15 cellular contexts compared by ENCODE assay signal in the genomic region with DNA sequence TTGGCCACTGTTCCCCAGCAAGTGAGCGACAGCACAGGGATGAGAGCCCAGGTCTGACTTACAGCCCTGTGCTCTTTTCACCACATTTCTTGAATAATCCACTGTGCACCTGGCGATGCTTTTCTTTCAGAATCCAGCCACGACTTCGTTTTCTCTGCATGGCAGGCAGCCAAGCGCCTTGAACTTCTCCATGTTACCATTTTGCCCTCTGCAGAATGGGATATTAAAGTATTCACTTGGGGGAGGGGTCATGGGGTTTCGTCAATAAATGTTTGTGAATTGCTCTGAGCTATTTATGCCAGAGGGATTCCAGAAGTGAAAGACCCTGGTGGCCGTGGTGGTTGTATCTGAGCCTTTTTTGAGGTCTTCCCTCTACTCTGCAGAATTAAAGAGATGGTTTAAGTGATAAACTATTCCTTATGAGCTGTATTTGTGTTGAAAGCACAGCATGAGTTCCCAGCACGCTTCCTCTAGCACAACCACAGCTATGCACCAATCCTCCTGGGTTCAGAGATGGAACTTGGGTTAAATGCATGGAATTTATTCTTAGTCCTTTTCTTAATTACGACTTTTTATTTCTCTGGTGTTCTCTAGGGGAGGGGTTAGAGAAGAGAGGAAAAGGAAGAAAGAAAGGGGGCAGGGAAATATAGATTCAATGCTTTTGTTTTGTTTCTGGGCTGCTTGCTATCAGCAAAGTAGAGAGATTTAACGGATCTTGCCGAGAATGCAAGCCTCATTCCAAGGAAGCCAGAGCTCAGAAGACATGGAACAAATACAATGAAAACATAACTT.
DNase-seq lines count a peak whose midpoint lies in the region; ATAC-seq, FAIRE-seq and TF ChIP-seq lines count a peak whose summit lies in the region.
"Had no signal": no experiment of that assay in that cellular context is flagged by ENCODE, and none has a peak within 500 bp of the region (broad histone marks: within the 10 kb centered on the region; RNA-seq: fewer than 3 reads in every experiment).

No MANE protein-coding gene starts in this region.

- H3K27ac ChIP-seq in A549 (peak overlapping the region; percentile 89 to 93), mesodermal cell (ENCODE audit: low read depth, low read length, severe bottlenecking) (peak overlapping the region; percentile 58)
- H3K27ac ChIP-seq: BLaER1, gastrocnemius medialis had no signal

- no peak for TF ChIP-seq RAD21 in A549 (conservative IDR thresholded peaks at IDR 0.05 in 1 of 2, IDR thresholded peaks at IDR 0.05 in 1 of 2)

- H3K4me3 ChIP-seq in A549 = no peak overlapping the region
- peak overlapping the region; percentile 42 for H3K4me3 ChIP-seq in astrocyte of the spinal cord (ENCODE audit: low read depth, low read length)
- peak overlapping the region; percentile 16 for H3K4me3 ChIP-seq in mesodermal cell (ENCODE audit: extremely low read depth, insufficient read depth, low read length, poor library complexity, severe bottlenecking)
- H3K4me3 ChIP-seq: BLaER1, gastrocnemius medialis had no signal

- DNase-seq in A549 (ENCODE audit: low read depth in 1 of 2, low spot score in 1 of 2) (peak in 1 of 2 experiments; percentile 9), HS-27A (ENCODE audit: low read depth) (peak; percentile 57), astrocyte of the spinal cord (ENCODE audit: low read depth, low spot score) (peak; percentile 98), midbrain (lab: John Stamatoyannopoulos, UW) (no peak), nucleus accumbens (lab: John Stamatoyannopoulos, UW) (no peak)
- DNase-seq: activated CD4-positive, alpha-beta T cell treated with anti-CD3 and anti-CD28 coated beads for 1 hour; cerebellar nuclear complex; gastrocnemius medialis; H7; left cardiac atrium; stimulated activated CD4-positive, alpha-beta T cell treated with anti-CD3 and anti-CD28 coated beads, Interleukin-2, amount 100 ng/mL, for 48 hours had no signal

- peak overlapping the region; percentile 27; the same call in 2 of the 3 replicates for H3K4me2 ChIP-seq in A549
- H3K4me2 ChIP-seq: BLaER1 had no signal

- CTCF ChIA-PET in A549 (lab: Yijun Ruan, JAX) = interaction anchor here (0.7 to 7.3 kb wide), 6 partner anchors 76 to 976 kb away, joined by 3 to 88 read pairs (median 41); no protein-coding TSS in a partner anchor

- no peaks in the 10 kb centered on the region for H3K36me3 ChIP-seq in mesodermal cell (ENCODE audit: control insufficient read depth, insufficient read depth, low read length)
- H3K36me3 ChIP-seq: BLaER1, gastrocnemius medialis had no signal

- POLR2A ChIA-PET in A549 (lab: Yijun Ruan, JAX) = interaction anchor here (1.5 to 1.9 kb wide), 2 partner anchors 76 to 560 kb away, joined by 4 to 6 read pairs; no protein-coding TSS in a partner anchor

- H3K4me1 ChIP-seq in A549 = peaks cover 50% of the 10 kb centered on the region
- peaks cover 59% of the 10 kb centered on the region for H3K4me1 ChIP-seq in mesodermal cell (ENCODE audit: control insufficient read depth, insufficient read depth, low read length, poor library complexity, severe bottlenecking)

- TF ChIP-seq CTCF in A549 (IDR thresholded peaks at IDR 0.05) = no peak
- no peak for TF ChIP-seq CTCF in astrocyte of the spinal cord (IDR thresholded peaks at IDR 0.05; ENCODE audit: low read depth, low read length)

- no peak for TF ChIP-seq POLR2A in A549 (IDR thresholded peaks at IDR 0.05; ENCODE audit: low read length)

- ATAC-seq in A549 (no peak), HG02981 (IDR thresholded peaks at IDR 0.05; ENCODE audit: unreplicated experiment) (no peak), GM19035 (IDR thresholded peaks at IDR 0.05; ENCODE audit: unreplicated experiment) (no peak)
- ATAC-seq: gastrocnemius medialis had no signal

- 89% methylated on average over 11 of the region's 11 CpGs for WGBS in A549 (ENCODE audit: missing lambda C conversion rate)
- WGBS in mesodermal cell (ENCODE audit: insufficient coverage in 2 of 2), 2 experiments = 78 to 94% methylated on average over 2 to 6 of the region's 11 CpGs

- TF ChIP-seq EP300 in A549 (IDR thresholded peaks at IDR 0.05) = no peak

- H3K9me3 ChIP-seq in A549 = 0 out of 3 replicates have a peak, but pooled peaks cover 5% of the 10 kb centered on the region
- no peaks in the 10 kb centered on the region for H3K9me3 ChIP-seq in mesodermal cell (ENCODE audit: control insufficient read depth, low read length)
- H3K9me3 ChIP-seq: BLaER1, gastrocnemius medialis had no signal

- peak; percentile 18 for FAIRE-seq in A549 (lab: Jason Lieb, UNC)

- in situ Hi-C loops in astrocyte of the spinal cord (cut with HindIII; ENCODE audit: low sequenced_read_pairs) = loop anchor here (10.0 kb wide), 1 partner anchor 569 kb away; no protein-coding TSS in a partner anchor

TF ChIP-seq in A549, 52 proteins besides CTCF, POLR2A, EP300 and RAD21:
- TF ChIP-seq ESRRA (IDR thresholded peaks at IDR 0.05; ENCODE audit: borderline replicate concordance, low read length) = no peak
- no peak for TF ChIP-seq SMC3 (IDR thresholded peaks at IDR 0.05)
- no peak for TF ChIP-seq ZSCAN20 (CRISPR knock-in tag; IDR thresholded peaks at IDR 0.05)
- TF ChIP-seq FOSB (CRISPR knock-in tag; IDR thresholded peaks at IDR 0.05) = no peak
- TF ChIP-seq MYC (IDR thresholded peaks at IDR 0.05; ENCODE audit: borderline replicate concordance, low read length) = no peak
- no peak for TF ChIP-seq HOXA7 (CRISPR knock-in tag; IDR thresholded peaks at IDR 0.05)
- TF ChIP-seq CHD4 (IDR thresholded peaks at IDR 0.05; ENCODE audit: borderline replicate concordance) = no peak
- no peak for TF ChIP-seq JUN (IDR thresholded peaks at IDR 0.05)
- TF ChIP-seq KDM5A (IDR thresholded peaks at IDR 0.05) = no peak
- TF ChIP-seq, protein P1, sequence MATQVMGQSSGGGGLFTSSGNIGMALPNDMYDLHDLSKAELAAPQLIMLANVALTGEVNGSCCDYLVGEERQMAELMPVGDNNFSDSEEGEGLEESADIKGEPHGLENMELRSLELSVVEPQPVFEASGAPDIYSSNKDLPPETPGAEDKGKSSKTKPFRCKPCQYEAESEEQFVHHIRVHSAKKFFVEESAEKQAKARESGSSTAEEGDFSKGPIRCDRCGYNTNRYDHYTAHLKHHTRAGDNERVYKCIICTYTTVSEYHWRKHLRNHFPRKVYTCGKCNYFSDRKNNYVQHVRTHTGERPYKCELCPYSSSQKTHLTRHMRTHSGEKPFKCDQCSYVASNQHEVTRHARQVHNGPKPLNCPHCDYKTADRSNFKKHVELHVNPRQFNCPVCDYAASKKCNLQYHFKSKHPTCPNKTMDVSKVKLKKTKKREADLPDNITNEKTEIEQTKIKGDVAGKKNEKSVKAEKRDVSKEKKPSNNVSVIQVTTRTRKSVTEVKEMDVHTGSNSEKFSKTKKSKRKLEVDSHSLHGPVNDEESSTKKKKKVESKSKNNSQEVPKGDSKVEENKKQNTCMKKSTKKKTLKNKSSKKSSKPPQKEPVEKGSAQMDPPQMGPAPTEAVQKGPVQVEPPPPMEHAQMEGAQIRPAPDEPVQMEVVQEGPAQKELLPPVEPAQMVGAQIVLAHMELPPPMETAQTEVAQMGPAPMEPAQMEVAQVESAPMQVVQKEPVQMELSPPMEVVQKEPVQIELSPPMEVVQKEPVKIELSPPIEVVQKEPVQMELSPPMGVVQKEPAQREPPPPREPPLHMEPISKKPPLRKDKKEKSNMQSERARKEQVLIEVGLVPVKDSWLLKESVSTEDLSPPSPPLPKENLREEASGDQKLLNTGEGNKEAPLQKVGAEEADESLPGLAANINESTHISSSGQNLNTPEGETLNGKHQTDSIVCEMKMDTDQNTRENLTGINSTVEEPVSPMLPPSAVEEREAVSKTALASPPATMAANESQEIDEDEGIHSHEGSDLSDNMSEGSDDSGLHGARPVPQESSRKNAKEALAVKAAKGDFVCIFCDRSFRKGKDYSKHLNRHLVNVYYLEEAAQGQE (IDR thresholded peaks at IDR 0.05) = no peak
- no peak for TF ChIP-seq ZNF302 (CRISPR knock-in tag; IDR thresholded peaks at IDR 0.05)
- TF ChIP-seq EHMT2 (IDR thresholded peaks at IDR 0.05; ENCODE audit: low read depth) = no peak
- TF ChIP-seq, protein P2, sequence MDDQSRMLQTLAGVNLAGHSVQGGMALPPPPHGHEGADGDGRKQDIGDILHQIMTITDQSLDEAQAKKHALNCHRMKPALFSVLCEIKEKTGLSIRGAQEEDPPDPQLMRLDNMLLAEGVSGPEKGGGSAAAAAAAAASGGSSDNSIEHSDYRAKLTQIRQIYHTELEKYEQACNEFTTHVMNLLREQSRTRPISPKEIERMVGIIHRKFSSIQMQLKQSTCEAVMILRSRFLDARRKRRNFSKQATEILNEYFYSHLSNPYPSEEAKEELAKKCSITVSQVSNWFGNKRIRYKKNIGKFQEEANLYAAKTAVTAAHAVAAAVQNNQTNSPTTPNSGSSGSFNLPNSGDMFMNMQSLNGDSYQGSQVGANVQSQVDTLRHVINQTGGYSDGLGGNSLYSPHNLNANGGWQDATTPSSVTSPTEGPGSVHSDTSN (IDR thresholded peaks at IDR 0.05) = no peak
- no peak for TF ChIP-seq RCOR1 (IDR thresholded peaks at IDR 0.05; ENCODE audit: low read depth, low read length)
TF ChIP-seq in A549: peak in this region for 0.

Comparison
In these comparisons a context has a peak if more than half of its experiments do, and no peak if none do; other contexts are left out.
1. DNase-seq: peak in HS-27A (single experiment) and astrocyte of the spinal cord (single experiment); none in midbrain (single experiment) and nucleus accumbens (0 of 56).